In the genomic region with DNA sequence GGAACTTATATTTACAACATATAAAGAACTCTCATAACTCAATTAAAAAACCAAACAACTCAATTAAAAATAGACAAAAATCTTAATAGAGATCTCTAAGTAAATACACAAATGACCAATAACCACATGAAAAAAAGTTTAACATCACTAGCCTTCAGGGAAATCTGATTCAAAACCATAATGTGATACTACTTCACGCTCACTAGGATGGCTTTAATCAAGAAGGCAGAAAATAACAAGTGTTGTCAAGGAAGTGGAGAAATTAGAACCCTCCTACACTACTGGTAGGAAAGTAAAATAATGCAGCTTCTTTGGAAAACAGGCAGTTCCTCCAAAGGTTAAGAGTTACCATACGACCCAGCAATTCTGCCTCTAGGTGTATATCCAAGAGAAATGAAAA, we compare ENCODE assay signal across 29 cellular contexts.
"Had no signal": no experiment of that assay in that cellular context is flagged by ENCODE, and none has a peak within 500 bp of the region (broad histone marks: within the 10 kb centered on the region; RNA-seq: fewer than 3 reads in every experiment).

No MANE protein-coding gene starts in this region.

- H3K36me3 ChIP-seq: ascending aorta had no signal

- H3K9me3 Mint-ChIP-seq: activated B cell treated with CpG ODN at 0.5 μM for 24 hours; activated CD4-positive, alpha-beta T cell treated with anti-CD3 and anti-CD28 coated beads, Interleukin-2, amount 10 ng/mL, durations not matched to agents 24 days and 14 days; activated naive CD8-positive, alpha-beta T cell treated with anti-CD3 and anti-CD28 coated beads, Interleukin-2, amount 50 U/mL, for 24 hours; activated T-helper 2 cell treated with anti-CD3 and anti-CD28 coated beads, Interferon-gamma antibody, Interleukin-2, Interleukin-4, amounts not matched to agents 10 μg/mL and 5 μg/mL and 100 μg/mL, durations not matched to agents 14 hours and 24 hours and 36 hours had no signal

- H3K27ac ChIP-seq: ascending aorta, body of pancreas, Peyer's patch, RWPE1 had no signal

- H3K4me3 Mint-ChIP-seq: activated B cell treated with CpG ODN at 0.5 μM for 24 hours; activated CD4-positive, alpha-beta T cell treated with anti-CD3 and anti-CD28 coated beads, Interleukin-2, amount 10 ng/mL, durations not matched to agents 24 days and 14 days; activated naive CD8-positive, alpha-beta T cell treated with anti-CD3 and anti-CD28 coated beads, Interleukin-2, amount 50 U/mL, for 24 hours; T-helper 17 cell had no signal

- DNase-seq: activated B cell treated with CpG ODN at 0.5 μM for 24 hours; activated CD4-positive, alpha-beta T cell treated with anti-CD3 and anti-CD28 coated beads for 1 hour; activated CD4-positive, alpha-beta T cell treated with anti-CD3 and anti-CD28 coated beads, Interleukin-2, amount 10 ng/mL, durations not matched to agents 24 days and 14 days; activated CD4-positive, alpha-beta T cell treated with anti-CD3 and anti-CD28 coated beads, Interleukin-2, amount 50 U/mL, for 48 hours; activated naive CD4-positive, alpha-beta T cell treated with anti-CD3 and anti-CD28 coated beads, Interleukin-2, amount 50 U/mL, for 16 hours; activated naive CD8-positive, alpha-beta T cell treated with anti-CD3 and anti-CD28 coated beads, Interleukin-2, amount 50 U/mL, for 24 hours; activated T-cell treated with anti-CD3 and anti-CD28 coated beads for 4 hours; activated T-cell treated with anti-CD3 and anti-CD28 coated beads, Interleukin-2, amount 50 U/mL, for 48 hours; amniotic stem cell; body of pancreas; Karpas-422; NCI-H1092; NCI-H1417; NCI-H1694; NCI-H2029; NCI-H2107; NCI-H2171 treated with DMSO at 0.1 percent for 48 hours; NCI-H226; NCI-H526; NCI-H774; NK-92 treated with Interleukin-12 subunit alpha and Interleukin-12 subunit beta, amount 100 ng/mL, for 24 hours; Peyer's patch; Right ventricle myocardium superior; T-helper 17 cell; T-helper 9 cell had no signal

- H3K27me3 ChIP-seq: ascending aorta, body of pancreas, Peyer's patch had no signal

- H3K4me3 ChIP-seq: ascending aorta, body of pancreas, K562, Peyer's patch had no signal

- H3K27me3 Mint-ChIP-seq: activated B cell treated with CpG ODN at 0.5 μM for 24 hours; activated CD4-positive, alpha-beta T cell treated with anti-CD3 and anti-CD28 coated beads, Interleukin-2, amount 10 ng/mL, durations not matched to agents 24 days and 14 days; activated naive CD8-positive, alpha-beta T cell treated with anti-CD3 and anti-CD28 coated beads, Interleukin-2, amount 50 U/mL, for 24 hours; T-helper 17 cell had no signal

- H3K9me3 ChIP-seq: ascending aorta, body of pancreas, Peyer's patch had no signal

- H3K27ac Mint-ChIP-seq: activated naive CD8-positive, alpha-beta T cell treated with anti-CD3 and anti-CD28 coated beads, Interleukin-2, amount 50 U/mL, for 24 hours; activated T-helper 2 cell treated with anti-CD3 and anti-CD28 coated beads, Interferon-gamma antibody, Interleukin-2, Interleukin-4, amounts not matched to agents 10 μg/mL and 5 μg/mL and 100 μg/mL, durations not matched to agents 14 hours and 24 hours and 36 hours had no signal

- ATAC-seq: activated naive CD8-positive, alpha-beta T cell treated with anti-CD3 and anti-CD28 coated beads, Interleukin-2, amount 50 U/mL, for 24 hours; body of pancreas; K562; T-helper 17 cell had no signal
